ENCODE assay signal across 14 cellular contexts in genomic region chr12:92943482-92944250, GRCh38. TPM values are rescaled to one million over a fixed set of nuclear protein-coding genes. Genes with fewer than 3 reads are reported as not detected.
DNase-seq lines count a peak whose midpoint lies in the region; ATAC-seq and TF ChIP-seq lines count a peak whose summit lies in the region.
"Had no signal": no experiment of that assay in that cellular context is flagged by ENCODE, and none has a peak within 500 bp of the region (broad histone marks: within the 10 kb centered on the region; RNA-seq: fewer than 3 reads in every experiment).

No MANE protein-coding gene starts in this region.

- H3K9me3 Mint-ChIP-seq in IgD-negative memory B cell (peaks cover 4 to 7% (median 4%) of the 10 kb centered on the region in 3 donors), neural crest cell (peaks cover 2% of the 10 kb centered on the region)

- TF ChIP-seq CTCF in astrocyte of the cerebellum (IDR thresholded peaks at IDR 0.05; ENCODE audit: low read depth, low read length, missing control alignments) (peak; percentile 10), neural crest cell (conservative IDR thresholded peaks at IDR 0.05) (peak; percentile 29), coronary artery (IDR thresholded peaks at IDR 0.05) (no peak)

- no peak overlapping the region for H3K4me3 ChIP-seq in astrocyte of the cerebellum (ENCODE audit: low read depth, low read length)
- H3K4me3 ChIP-seq in coronary artery = no peak overlapping the region
- H3K4me3 ChIP-seq: uterus had no signal

- no peaks in the 10 kb centered on the region for H3K27me3 Mint-ChIP-seq in IgD-negative memory B cell
- H3K27me3 Mint-ChIP-seq in neural crest cell (ENCODE audit: low read depth) = no peaks in the 10 kb centered on the region

- no peak overlapping the region for H3K27ac ChIP-seq in coronary artery
- H3K27ac ChIP-seq: HL-60 had no signal

- peaks cover 28 to 31% (median 30%) of the 10 kb centered on the region in 3 donors for H3K4me1 Mint-ChIP-seq in IgD-negative memory B cell
- no peaks in the 10 kb centered on the region for H3K4me1 Mint-ChIP-seq in neural crest cell
- H3K4me1 Mint-ChIP-seq: activated naive CD8-positive, alpha-beta T cell treated with anti-CD3 and anti-CD28 coated beads, Interleukin-2, amount 10 ng/mL, durations not matched to agents 7 days and 5 days had no signal

- DNase-seq in astrocyte of the cerebellum (ENCODE audit: low read depth) (no peak), neural crest cell (ENCODE audit: low read depth, low spot score) (no peak), coronary artery (ENCODE audit: low spot score) (no peak), GDM1 (lab: John Stamatoyannopoulos, UW) (no peak), pons (ENCODE audit: low spot score) (no peak)
- DNase-seq: activated naive CD8-positive, alpha-beta T cell treated with anti-CD3 and anti-CD28 coated beads, Interleukin-2, amount 10 ng/mL, durations not matched to agents 7 days and 5 days; natural killer cell; NCI-H526; stimulated activated CD4-positive, alpha-beta T cell treated with anti-CD3 and anti-CD28 coated beads, Interleukin-4, amount 100 ng/mL, for 24 hours had no signal

- H3K36me3 Mint-ChIP-seq in IgD-negative memory B cell = peaks cover 21% of the 10 kb centered on the region
- peaks cover 3% of the 10 kb centered on the region for H3K36me3 Mint-ChIP-seq in neural crest cell (ENCODE audit: low read depth)
- H3K36me3 Mint-ChIP-seq: activated naive CD8-positive, alpha-beta T cell treated with anti-CD3 and anti-CD28 coated beads, Interleukin-2, amount 10 ng/mL, durations not matched to agents 7 days and 5 days; natural killer cell had no signal

- in situ Hi-C loops in astrocyte of the cerebellum (cut with HindIII; ENCODE audit: low sequenced_read_pairs) = no loop called here

- peak overlapping the region in 3 of 4 donors; percentile 77 to 83 (median 82) for H3K4me3 Mint-ChIP-seq in IgD-negative memory B cell
- no peak overlapping the region for H3K4me3 Mint-ChIP-seq in neural crest cell
- H3K4me3 Mint-ChIP-seq: activated naive CD8-positive, alpha-beta T cell treated with anti-CD3 and anti-CD28 coated beads, Interleukin-2, amount 10 ng/mL, durations not matched to agents 7 days and 5 days; natural killer cell had no signal

- H3K27ac Mint-ChIP-seq in IgD-negative memory B cell (peak overlapping the region in 2 of 3 donors; percentile 63 to 71), neural crest cell (ENCODE audit: unreplicated experiment) (no peak overlapping the region)
- H3K27ac Mint-ChIP-seq: activated naive CD8-positive, alpha-beta T cell treated with anti-CD3 and anti-CD28 coated beads, Interleukin-2, amount 10 ng/mL, durations not matched to agents 7 days and 5 days; natural killer cell had no signal

- peak; percentile 72 for ATAC-seq in GM18861 (IDR thresholded peaks at IDR 0.05; ENCODE audit: unreplicated experiment)
- ATAC-seq in HG02642 (IDR thresholded peaks at IDR 0.05; ENCODE audit: poor library complexity, unreplicated experiment) = no peak
- ATAC-seq: natural killer cell had no signal

RNA-seq across cellular contexts. Expression of gene EEA1, which starts 14.6 kb away (rescaled TPM):
- polyA plus RNA-seq in IgD-negative memory B cell = 20.5 TPM
- total RNA-seq in neural crest cell = 19.9 and 26.0 TPM in 2 replicates
